ENCODE assay signal across 10 cellular contexts in the genomic region with DNA sequence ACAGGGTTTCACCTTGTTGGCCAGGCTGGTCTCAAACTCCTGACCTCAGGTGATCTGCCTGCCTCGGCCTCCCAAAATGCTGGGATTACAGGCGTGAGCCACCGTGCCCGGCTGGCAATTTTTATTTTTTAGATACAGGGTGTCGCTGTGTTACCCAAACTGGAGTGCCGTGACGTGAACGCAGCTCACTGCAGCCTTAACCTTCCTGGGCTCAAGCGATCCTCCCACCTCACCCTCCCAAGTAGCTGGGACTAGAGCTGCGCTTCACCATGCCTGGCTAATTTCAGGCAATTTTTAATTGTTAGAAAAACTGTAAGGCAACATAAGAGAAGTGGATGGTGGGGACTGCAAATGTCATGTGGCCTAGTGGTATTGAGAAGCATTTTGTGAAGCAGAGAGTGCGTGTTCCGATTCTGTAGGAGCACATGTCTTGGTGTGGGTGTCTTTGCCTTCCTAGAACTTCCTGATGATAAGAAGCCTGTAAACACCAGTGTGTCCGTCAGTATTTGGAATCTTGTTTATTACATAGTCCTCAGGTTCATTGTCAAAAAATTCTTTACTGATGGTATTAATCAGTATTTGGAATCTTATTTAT. TPM values are rescaled to one million over a fixed set of nuclear protein-coding genes. Genes with fewer than 3 reads are reported as not detected.
DNase-seq lines count a peak whose midpoint lies in the region; ATAC-seq and TF ChIP-seq lines count a peak whose summit lies in the region.
"Had no signal": no experiment of that assay in that cellular context is flagged by ENCODE, and none has a peak within 500 bp of the region (broad histone marks: within the 10 kb centered on the region; RNA-seq: fewer than 3 reads in every experiment).

No MANE protein-coding gene starts in this region.

- CTCF ChIA-PET in activated B cell treated with CpG ODN at 0.5 μM for 24 hours (lab: Charles Lee), result no interaction called here

- no peaks in the 10 kb centered on the region for H3K27me3 Mint-ChIP-seq in activated T-cell treated with anti-CD3 and anti-CD28 coated beads, Interleukin-2, amount 50 U/mL, for 72 hours (ENCODE audit: low read depth)
- no peaks in the 10 kb centered on the region for H3K27me3 Mint-ChIP-seq in activated B cell treated with CpG ODN at 0.5 μM for 24 hours

- POLR2A ChIA-PET in activated B cell treated with CpG ODN at 0.5 μM for 24 hours (lab: Charles Lee), result interaction anchor here (0.6 to 3.2 kb wide), 3 partner anchors 9 to 1906 kb away, joined by 3 to 24 read pairs (median 5); no protein-coding TSS in a partner anchor

- H3K27ac Mint-ChIP-seq in activated T-cell treated with anti-CD3 and anti-CD28 coated beads, Interleukin-2, amount 50 U/mL, for 72 hours, result peak overlapping the region; percentile 26
- peak overlapping the region; percentile 30 for H3K27ac Mint-ChIP-seq in activated B cell treated with CpG ODN at 0.5 μM for 24 hours

- no peak for ATAC-seq in activated T-cell treated with anti-CD3 and anti-CD28 coated beads, Interleukin-2, amount 50 U/mL, for 72 hours (replicated peaks in 1 of 2)
- ATAC-seq in activated B cell treated with CpG ODN at 0.5 μM for 24 hours (ENCODE audit: low read depth), result no peak

- intact Hi-C loops in activated B cell treated with CpG ODN at 0.5 μM for 24 hours (cut with micrococcal nuclease), result no loop called here

- peaks cover 70% of the 10 kb centered on the region for H3K4me1 ChIP-seq in iPS-15b (ENCODE audit: control insufficient read depth, insufficient read depth, low read length)

- peak overlapping the region; percentile 40 for H3K9ac ChIP-seq in iPS-15b (ENCODE audit: low read depth, low read length)

- H3K4me3 Mint-ChIP-seq in activated T-cell treated with anti-CD3 and anti-CD28 coated beads, Interleukin-2, amount 50 U/mL, for 72 hours, result peak overlapping the region; percentile 54 to 61
- H3K4me3 Mint-ChIP-seq in activated B cell treated with CpG ODN at 0.5 μM for 24 hours, result no peak overlapping the region

- no peaks in the 10 kb centered on the region for H3K27me3 ChIP-seq in iPS-15b (ENCODE audit: control insufficient read depth, insufficient read depth, low read length)
- H3K27me3 ChIP-seq: tibial artery had no signal

- H3K4me3 ChIP-seq in iPS-15b (ENCODE audit: low read depth, low read length), result peak overlapping the region; percentile 52
- H3K4me3 ChIP-seq: tibial artery had no signal

- H3K36me3 Mint-ChIP-seq in activated T-cell treated with anti-CD3 and anti-CD28 coated beads, Interleukin-2, amount 50 U/mL, for 72 hours (ENCODE audit: insufficient read depth in 2 of 2), result peaks cover 6 to 21% of the 10 kb centered on the region in 2 donors
- peaks cover 3% of the 10 kb centered on the region for H3K36me3 Mint-ChIP-seq in activated B cell treated with CpG ODN at 0.5 μM for 24 hours (ENCODE audit: low read depth)

- H3K9me3 Mint-ChIP-seq in activated T-cell treated with anti-CD3 and anti-CD28 coated beads, Interleukin-2, amount 50 U/mL, for 72 hours, result no peaks in the 10 kb centered on the region
- H3K9me3 Mint-ChIP-seq in activated B cell treated with CpG ODN at 0.5 μM for 24 hours, result no peaks in the 10 kb centered on the region

- no peaks in the 10 kb centered on the region for H3K36me3 ChIP-seq in iPS-15b (ENCODE audit: control insufficient read depth, insufficient read depth, low read length)
- H3K36me3 ChIP-seq: tibial artery had no signal

- H3K9me3 ChIP-seq in iPS-15b (ENCODE audit: control insufficient read depth, insufficient read depth, low read length), result no peaks in the 10 kb centered on the region
- H3K9me3 ChIP-seq: tibial artery had no signal

- no peak for TF ChIP-seq CTCF in activated B cell treated with CpG ODN at 0.5 μM for 24 hours (IDR thresholded peaks at IDR 0.05)

- H3K4me1 Mint-ChIP-seq in activated T-cell treated with anti-CD3 and anti-CD28 coated beads, Interleukin-2, amount 50 U/mL, for 72 hours (ENCODE audit: low read depth), result peaks cover 97% of the 10 kb centered on the region
- H3K4me1 Mint-ChIP-seq in activated B cell treated with CpG ODN at 0.5 μM for 24 hours, result peaks cover 93% of the 10 kb centered on the region

- DNase-seq in activated T-cell treated with anti-CD3 and anti-CD28 coated beads, Interleukin-2, amount 50 U/mL, for 72 hours, result no peak
- no peak for DNase-seq in activated T-cell treated with anti-CD3 and anti-CD28 coated beads for 4 hours
- DNase-seq in activated B cell treated with CpG ODN at 0.5 μM for 24 hours, result no peak
- peak; percentile 43 for DNase-seq in superior temporal gyrus (ENCODE audit: extremely low spot score)
- no peak for DNase-seq in GF-D8 (lab: John Stamatoyannopoulos, UW)
- no peak for DNase-seq in A172 (ENCODE audit: low spot score)
- DNase-seq in NCI-H1048 (lab: John Stamatoyannopoulos, UW), result no peak
- DNase-seq: NK-92 treated with Interleukin-12 subunit alpha and Interleukin-12 subunit beta, amount 100 ng/mL, for 24 hours; tibial artery had no signal

RNA-seq across cellular contexts. Expression of a gene that starts 18.0 kb away (rescaled TPM):
- total RNA-seq in activated T-cell treated with anti-CD3 and anti-CD28 coated beads, Interleukin-2, amount 50 U/mL, for 72 hours, result 10 to 100 TPM; 37.9 to 53.0 TPM
- total RNA-seq in activated B cell treated with CpG ODN at 0.5 μM for 24 hours, result 27.0 and 28.5 TPM in 2 replicates
- 4.8 and 5.4 TPM in 2 replicates for total RNA-seq in A172 (2014; rRNA removed; shearing (Covaris generic))
